Comparison of ENCODE assay signal across 8 cellular contexts in genomic region chr16:5071681-5072333, GRCh38. TPM values are rescaled to one million over a fixed set of nuclear protein-coding genes. Genes with fewer than 3 reads are reported as not detected.
DNase-seq lines count a peak whose midpoint lies in the region; TF ChIP-seq lines count a peak whose summit lies in the region.

Gene ALG1 (plus strand): TSS chr16:5071843. CDS start chr16:5071850, 7 bp downstream.

- CTCF ChIA-PET in activated naive CD4-positive, alpha-beta T cell treated with anti-CD3 and anti-CD28 coated beads for 36 hours (lab: Charles Lee): interaction anchor here (1.2 kb wide), 2 partner anchors 13 to 21 kb away, joined by 3 to 4 read pairs; no protein-coding TSS in a partner anchor

- peaks cover 17 to 20% of the 10 kb centered on the region in 2 experiments for H3K4me1 Mint-ChIP-seq in H9
- peaks cover 31% of the 10 kb centered on the region for H3K4me1 Mint-ChIP-seq in activated naive CD4-positive, alpha-beta T cell treated with anti-CD3 and anti-CD28 coated beads for 36 hours (ENCODE audit: low read depth)

- DNase-seq in GDM1 (lab: John Stamatoyannopoulos, UW) (peak; percentile 75), H9 (peak; percentile 86), M059J (ENCODE audit: low read depth) (peak; percentile 78), SK-N-DZ (ENCODE audit: low spot score) (peak; percentile 87), germinal center (ENCODE audit: low spot score) (peak; percentile 93), occipital lobe (lab: John Stamatoyannopoulos, UW) (peak; percentile 82), suprapubic skin (ENCODE audit: low spot score in 2 of 2) (peak; percentile 91 to 92)
- DNase-seq in activated naive CD4-positive, alpha-beta T cell treated with anti-CD3 and anti-CD28 coated beads for 36 hours: peak; percentile 92

- peaks cover 5% of the 10 kb centered on the region; the same call in 1 of the 2 replicates for H3K79me2 ChIP-seq in H9 (ENCODE audit: insufficient read depth, low read length)

- H3K23me2 ChIP-seq in H9 (ENCODE audit: insufficient read length, low read depth, low read length, poor library complexity, severe bottlenecking): peaks cover 7% of the 10 kb centered on the region

- H3K27ac Mint-ChIP-seq in H9: peak within 1 kb of the TSS; percentile 63 to 99 (median 98); a peak in 6 of 7 replicates
- peak within 1 kb of the TSS; percentile 86 for H3K27ac Mint-ChIP-seq in activated naive CD4-positive, alpha-beta T cell treated with anti-CD3 and anti-CD28 coated beads for 36 hours

- H3T11ph ChIP-seq in H9 (ENCODE audit: low read length): no peak within 1 kb of the TSS

- no peak within 1 kb of the TSS for H3K23ac ChIP-seq in H9 (ENCODE audit: insufficient read length, low read depth, low read length)

- peak in 1 of 2 donors; percentile 56 for TF ChIP-seq POLR2A in suprapubic skin (IDR thresholded peaks at IDR 0.05)

- H4K8ac ChIP-seq in H9 (replicated peaks; ENCODE audit: insufficient read length, low read depth, low read length): no peak within 1 kb of the TSS

- H3K36me3 Mint-ChIP-seq in H9 (ENCODE audit: insufficient read depth in 1 of 3, low read depth in 3 of 3): peaks cover 13 to 25% (median 22%) of the 10 kb centered on the region in 3 experiments; a peak in 6 of 7 replicates
- peaks cover 12% of the 10 kb centered on the region for H3K36me3 Mint-ChIP-seq in activated naive CD4-positive, alpha-beta T cell treated with anti-CD3 and anti-CD28 coated beads for 36 hours (ENCODE audit: low read depth)

- H4K91ac ChIP-seq in H9 (ENCODE audit: insufficient read length, low read depth, low read length): no peak within 1 kb of the TSS

- H2BK5ac ChIP-seq in H9 (ENCODE audit: insufficient read length, low read length): no peak within 1 kb of the TSS

- no peak within 1 kb of the TSS for H3K4ac ChIP-seq in H9 (ENCODE audit: low read depth, low read length)

- H3K36me3 ChIP-seq in suprapubic skin: peaks cover 21% of the 10 kb centered on the region

- no peak within 1 kb of the TSS for H2BK15ac ChIP-seq in H9 (ENCODE audit: low read depth, low read length)

- H4K20me1 ChIP-seq in H9 (ENCODE audit: control insufficient read depth, insufficient read depth, insufficient read length): no peaks in the 10 kb centered on the region

- H3K9ac ChIP-seq in H9 (ENCODE audit: extremely low read depth, insufficient read length, low read length): peak within 1 kb of the TSS; percentile 47

- H3K14ac ChIP-seq in H9 (ENCODE audit: insufficient read depth, low read length): peak within 1 kb of the TSS; percentile 13; the same call in 1 of the 2 replicates

- peak within 1 kb of the TSS; percentile 58 for H3K4me3 ChIP-seq in suprapubic skin

- H3K27ac ChIP-seq in H9 (ENCODE audit: insufficient read length, low read depth, low read length) (no peak within 1 kb of the TSS), suprapubic skin (peak within 1 kb of the TSS; percentile 71)

- no peak within 1 kb of the TSS for H2BK12ac ChIP-seq in H9 (ENCODE audit: insufficient read length, low read depth, low read length)

- peak within 1 kb of the TSS; percentile 46 for H4K5ac ChIP-seq in H9 (ENCODE audit: insufficient read length, low read depth, low read length)

- WGBS in H9 (ENCODE audit: extremely low coverage, insufficient read length, low lambda C conversion rate): no CpG with 5 or more reads among the region's 53 CpGs
- 0% methylated on average over 42 of the region's 53 CpGs for WGBS in suprapubic skin

- no peaks in the 10 kb centered on the region for H3K27me3 ChIP-seq in H9 (ENCODE audit: insufficient read depth, low read length)
- no peaks in the 10 kb centered on the region for H3K27me3 ChIP-seq in suprapubic skin

- peak within 1 kb of the TSS; percentile 6 for H3K18ac ChIP-seq in H9 (ENCODE audit: insufficient read length, low read depth, low read length)

- H2AK5ac ChIP-seq in H9 (ENCODE audit: insufficient read length, low read length): no peak within 1 kb of the TSS

- peak within 1 kb of the TSS; percentile 89 for H3K4me2 ChIP-seq in H9 (ENCODE audit: insufficient read depth, insufficient read length, low read length)

- no peak within 1 kb of the TSS for H2BK20ac ChIP-seq in H9 (ENCODE audit: low read depth, low read length, poor library complexity, severe bottlenecking)

- no peak within 1 kb of the TSS for H2BK120ac ChIP-seq in H9 (ENCODE audit: low read depth, low read length, poor library complexity, severe bottlenecking)

- no peaks in the 10 kb centered on the region for H3K9me3 ChIP-seq in H9 (ENCODE audit: control insufficient read depth, low read depth, low read length)
- no peaks in the 10 kb centered on the region for H3K9me3 ChIP-seq in suprapubic skin

- H3K4me1 ChIP-seq in H9 (ENCODE audit: insufficient read depth, low read length) (no peaks in the 10 kb centered on the region), suprapubic skin (peaks cover 17% of the 10 kb centered on the region)

- H3K9me3 Mint-ChIP-seq in H9: no peaks in the 10 kb centered on the region; a peak in 2 of 5 replicates
- H3K9me3 Mint-ChIP-seq in activated naive CD4-positive, alpha-beta T cell treated with anti-CD3 and anti-CD28 coated beads for 36 hours: no peaks in the 10 kb centered on the region

- intact Hi-C loops in activated naive CD4-positive, alpha-beta T cell treated with anti-CD3 and anti-CD28 coated beads for 36 hours (cut with micrococcal nuclease): loop anchor here (1.0 to 5.0 kb wide), 2 partner anchors 25 to 40 kb away; partner anchors contain the start of genes EEF2KMT and NAGPA

- peaks cover 4% of the 10 kb centered on the region for H3K79me1 ChIP-seq in H9 (ENCODE audit: insufficient read depth, low read depth, low read length, poor library complexity, severe bottlenecking)

- H3K27me3 Mint-ChIP-seq in H9 (ENCODE audit: low read depth): no peaks in the 10 kb centered on the region; the same call in 1 of the 2 replicates
- H3K27me3 Mint-ChIP-seq in activated naive CD4-positive, alpha-beta T cell treated with anti-CD3 and anti-CD28 coated beads for 36 hours (ENCODE audit: low read depth): no peaks in the 10 kb centered on the region

- H3K4me3 Mint-ChIP-seq in H9: peak within 1 kb of the TSS; percentile 92 to 96
- H3K4me3 Mint-ChIP-seq in activated naive CD4-positive, alpha-beta T cell treated with anti-CD3 and anti-CD28 coated beads for 36 hours: peak within 1 kb of the TSS; percentile 97

- H3K56ac ChIP-seq in H9 (ENCODE audit: insufficient read length, low read depth, low read length): no peak within 1 kb of the TSS

- H2AFZ ChIP-seq in H9 (ENCODE audit: low read length): no peak within 1 kb of the TSS

- TF ChIP-seq EP300 in suprapubic skin (IDR thresholded peaks at IDR 0.05): no peak

- TF ChIP-seq CTCF in H9 (conservative IDR thresholded peaks at IDR 0.05) (no peak), suprapubic skin (IDR thresholded peaks at IDR 0.05) (no peak)

RNA-seq across cellular contexts. Expression of gene ALG1, which starts in this region (rescaled TPM):
- total RNA-seq in H9 (2021): 32.5 and 36.2 TPM in 2 replicates
- total RNA-seq in M059J (2014; rRNA removed; shearing (Covaris generic)): 20.3 and 23.9 TPM in 2 replicates
- 55.1 and 65.5 TPM in 2 replicates for polyA plus RNA-seq in SK-N-DZ (2014; cell fraction: cytosol; rRNA removed)
- polyA plus RNA-seq in SK-N-DZ (2014; cell fraction: nucleus; rRNA removed): 23.6 and 42.5 TPM in 2 replicates
- 1 to 10 TPM; 8.6 to 8.9 TPM for total RNA-seq in activated naive CD4-positive, alpha-beta T cell treated with anti-CD3 and anti-CD28 coated beads for 36 hours
- 11.4 TPM for total RNA-seq in occipital lobe
- 10 to 100 TPM; 14.5 to 22.3 (median 19.0) TPM for total RNA-seq in suprapubic skin
